ENCODE assay signal across 12 cellular contexts in genomic region chr12:14356147-14356546, GRCh38.
"Had no signal": no experiment of that assay in that cellular context is flagged by ENCODE, and none has a peak within 500 bp of the region (broad histone marks: within the 10 kb centered on the region; RNA-seq: fewer than 3 reads in every experiment).

No MANE protein-coding gene starts in this region.

- H3K4me3 ChIP-seq: thyroid gland, uterus had no signal

- H3K9me3 ChIP-seq: thyroid gland, uterus had no signal

- H3K27ac ChIP-seq: uterus had no signal

- H3K4me1 ChIP-seq: uterus had no signal

- DNase-seq: activated B cell treated with CpG ODN at 0.5 μM for 24 hours; activated CD4-positive, alpha-beta T cell treated with anti-CD3 and anti-CD28 coated beads, Interleukin-2, amount 10 ng/mL, durations not matched to agents 7 days and 5 days; activated naive CD4-positive, alpha-beta T cell treated with anti-CD3 and anti-CD28 coated beads, Interleukin-2, amount 50 U/mL, for 16 hours; activated T-cell treated with anti-CD3 and anti-CD28 coated beads, Interleukin-2, amount 50 U/mL, for 1 hour; amniotic stem cell; endodermal cell; mesenchymal stem cell; T-helper 17 cell; thyroid gland; uterus had no signal

- ATAC-seq: esophagus mucosa, left lobe of liver, T-helper 17 cell had no signal

- H3K27me3 ChIP-seq: thyroid gland, uterus had no signal

- H3K36me3 ChIP-seq: thyroid gland, uterus had no signal
